Comparison of ENCODE assay signal across 1 cellular context in the genomic region with DNA sequence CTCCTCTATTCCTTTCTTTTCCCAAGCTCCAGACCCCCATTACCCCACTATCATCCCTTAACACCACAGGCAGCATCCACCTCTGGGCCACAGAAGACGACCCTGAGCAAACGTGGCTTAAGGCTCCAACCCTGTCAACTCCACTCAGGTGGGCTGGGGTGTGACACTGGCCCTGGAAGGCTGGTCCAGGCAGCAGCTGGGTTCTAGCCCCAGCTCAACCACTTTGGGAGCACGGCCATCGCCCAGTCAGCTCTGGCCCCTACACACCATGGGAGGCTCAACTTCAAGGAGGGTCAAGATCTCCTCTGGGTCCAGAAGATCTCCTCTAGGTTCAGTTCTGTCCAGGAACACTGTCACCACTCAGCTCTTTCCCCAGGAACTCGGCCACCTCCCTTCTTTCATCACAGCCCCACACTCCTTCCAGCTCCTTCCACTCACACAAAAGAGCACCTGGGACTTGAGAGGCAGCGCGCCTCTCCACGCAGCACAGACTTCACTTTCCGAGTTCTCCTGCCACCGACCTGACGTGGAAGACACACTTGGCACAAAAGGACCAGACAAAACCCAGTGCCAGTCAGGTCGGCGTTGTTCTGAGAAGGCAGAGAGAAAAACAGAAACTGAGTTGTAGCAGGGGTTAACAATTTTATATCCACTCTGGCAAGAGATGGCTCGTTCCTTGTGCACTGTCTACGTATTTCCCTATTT.
TF ChIP-seq lines count a peak whose summit lies in the region.

No MANE protein-coding gene starts in this region.

TF ChIP-seq in GM23338, 12 proteins besides CTCF, POLR2A, EP300 and RAD21 (continued from another document):
- TF ChIP-seq, protein P1, sequence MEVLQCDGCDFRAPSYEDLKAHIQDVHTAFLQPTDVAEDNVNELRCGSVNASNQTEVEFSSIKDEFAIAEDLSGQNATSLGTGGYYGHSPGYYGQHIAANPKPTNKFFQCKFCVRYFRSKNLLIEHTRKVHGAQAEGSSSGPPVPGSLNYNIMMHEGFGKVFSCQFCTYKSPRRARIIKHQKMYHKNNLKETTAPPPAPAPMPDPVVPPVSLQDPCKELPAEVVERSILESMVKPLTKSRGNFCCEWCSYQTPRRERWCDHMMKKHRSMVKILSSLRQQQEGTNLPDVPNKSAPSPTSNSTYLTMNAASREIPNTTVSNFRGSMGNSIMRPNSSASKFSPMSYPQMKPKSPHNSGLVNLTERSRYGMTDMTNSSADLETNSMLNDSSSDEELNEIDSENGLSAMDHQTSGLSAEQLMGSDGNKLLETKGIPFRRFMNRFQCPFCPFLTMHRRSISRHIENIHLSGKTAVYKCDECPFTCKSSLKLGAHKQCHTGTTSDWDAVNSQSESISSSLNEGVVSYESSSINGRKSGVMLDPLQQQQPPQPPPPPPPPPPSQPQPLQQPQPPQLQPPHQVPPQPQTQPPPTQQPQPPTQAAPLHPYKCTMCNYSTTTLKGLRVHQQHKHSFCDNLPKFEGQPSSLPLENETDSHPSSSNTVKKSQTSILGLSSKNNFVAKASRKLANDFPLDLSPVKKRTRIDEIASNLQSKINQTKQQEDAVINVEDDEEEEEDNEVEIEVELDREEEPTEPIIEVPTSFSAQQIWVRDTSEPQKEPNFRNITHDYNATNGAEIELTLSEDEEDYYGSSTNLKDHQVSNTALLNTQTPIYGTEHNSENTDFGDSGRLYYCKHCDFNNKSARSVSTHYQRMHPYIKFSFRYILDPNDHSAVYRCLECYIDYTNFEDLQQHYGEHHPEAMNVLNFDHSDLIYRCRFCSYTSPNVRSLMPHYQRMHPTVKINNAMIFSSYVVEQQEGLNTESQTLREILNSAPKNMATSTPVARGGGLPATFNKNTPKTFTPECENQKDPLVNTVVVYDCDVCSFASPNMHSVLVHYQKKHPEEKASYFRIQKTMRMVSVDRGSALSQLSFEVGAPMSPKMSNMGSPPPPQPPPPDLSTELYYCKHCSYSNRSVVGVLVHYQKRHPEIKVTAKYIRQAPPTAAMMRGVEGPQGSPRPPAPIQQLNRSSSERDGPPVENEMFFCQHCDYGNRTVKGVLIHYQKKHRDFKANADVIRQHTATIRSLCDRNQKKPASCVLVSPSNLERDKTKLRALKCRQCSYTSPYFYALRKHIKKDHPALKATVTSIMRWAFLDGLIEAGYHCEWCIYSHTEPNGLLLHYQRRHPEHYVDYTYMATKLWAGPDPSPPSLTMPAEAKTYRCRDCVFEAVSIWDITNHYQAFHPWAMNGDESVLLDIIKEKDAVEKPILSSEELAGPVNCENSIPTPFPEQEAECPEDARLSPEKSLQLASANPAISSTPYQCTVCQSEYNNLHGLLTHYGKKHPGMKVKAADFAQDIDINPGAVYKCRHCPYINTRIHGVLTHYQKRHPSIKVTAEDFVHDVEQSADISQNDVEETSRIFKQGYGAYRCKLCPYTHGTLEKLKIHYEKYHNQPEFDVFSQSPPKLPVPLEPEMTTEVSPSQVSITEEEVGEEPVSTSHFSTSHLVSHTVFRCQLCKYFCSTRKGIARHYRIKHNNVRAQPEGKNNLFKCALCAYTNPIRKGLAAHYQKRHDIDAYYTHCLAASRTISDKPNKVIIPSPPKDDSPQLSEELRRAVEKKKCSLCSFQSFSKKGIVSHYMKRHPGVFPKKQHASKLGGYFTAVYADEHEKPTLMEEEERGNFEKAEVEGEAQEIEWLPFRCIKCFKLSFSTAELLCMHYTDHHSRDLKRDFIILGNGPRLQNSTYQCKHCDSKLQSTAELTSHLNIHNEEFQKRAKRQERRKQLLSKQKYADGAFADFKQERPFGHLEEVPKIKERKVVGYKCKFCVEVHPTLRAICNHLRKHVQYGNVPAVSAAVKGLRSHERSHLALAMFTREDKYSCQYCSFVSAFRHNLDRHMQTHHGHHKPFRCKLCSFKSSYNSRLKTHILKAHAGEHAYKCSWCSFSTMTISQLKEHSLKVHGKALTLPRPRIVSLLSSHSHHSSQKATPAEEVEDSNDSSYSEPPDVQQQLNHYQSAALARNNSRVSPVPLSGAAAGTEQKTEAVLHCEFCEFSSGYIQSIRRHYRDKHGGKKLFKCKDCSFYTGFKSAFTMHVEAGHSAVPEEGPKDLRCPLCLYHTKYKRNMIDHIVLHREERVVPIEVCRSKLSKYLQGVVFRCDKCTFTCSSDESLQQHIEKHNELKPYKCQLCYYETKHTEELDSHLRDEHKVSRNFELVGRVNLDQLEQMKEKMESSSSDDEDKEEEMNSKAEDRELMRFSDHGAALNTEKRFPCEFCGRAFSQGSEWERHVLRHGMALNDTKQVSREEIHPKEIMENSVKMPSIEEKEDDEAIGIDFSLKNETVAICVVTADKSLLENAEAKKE (CRISPR knock-in tag; IDR thresholded peaks at IDR 0.05) = no peak
- TF ChIP-seq STAT1 (IDR thresholded peaks at IDR 0.05; ENCODE audit: unreplicated experiment) = no peak
- TF ChIP-seq EZH2phosphoT487 (IDR thresholded peaks at IDR 0.05; ENCODE audit: unreplicated experiment) = no peak
- no peak for TF ChIP-seq ZNF114 (CRISPR knock-in tag; IDR thresholded peaks at IDR 0.05)
- TF ChIP-seq POLR2AphosphoS5 (IDR thresholded peaks at IDR 0.05; ENCODE audit: low read depth) = no peak; the same call in 1 of the 2 replicates
- TF ChIP-seq EZH2 (IDR thresholded peaks at IDR 0.05; ENCODE audit: low read depth, unreplicated experiment) = no peak
- TF ChIP-seq JUNB (IDR thresholded peaks at IDR 0.05; ENCODE audit: unreplicated experiment) = no peak
- TF ChIP-seq, protein P2, sequence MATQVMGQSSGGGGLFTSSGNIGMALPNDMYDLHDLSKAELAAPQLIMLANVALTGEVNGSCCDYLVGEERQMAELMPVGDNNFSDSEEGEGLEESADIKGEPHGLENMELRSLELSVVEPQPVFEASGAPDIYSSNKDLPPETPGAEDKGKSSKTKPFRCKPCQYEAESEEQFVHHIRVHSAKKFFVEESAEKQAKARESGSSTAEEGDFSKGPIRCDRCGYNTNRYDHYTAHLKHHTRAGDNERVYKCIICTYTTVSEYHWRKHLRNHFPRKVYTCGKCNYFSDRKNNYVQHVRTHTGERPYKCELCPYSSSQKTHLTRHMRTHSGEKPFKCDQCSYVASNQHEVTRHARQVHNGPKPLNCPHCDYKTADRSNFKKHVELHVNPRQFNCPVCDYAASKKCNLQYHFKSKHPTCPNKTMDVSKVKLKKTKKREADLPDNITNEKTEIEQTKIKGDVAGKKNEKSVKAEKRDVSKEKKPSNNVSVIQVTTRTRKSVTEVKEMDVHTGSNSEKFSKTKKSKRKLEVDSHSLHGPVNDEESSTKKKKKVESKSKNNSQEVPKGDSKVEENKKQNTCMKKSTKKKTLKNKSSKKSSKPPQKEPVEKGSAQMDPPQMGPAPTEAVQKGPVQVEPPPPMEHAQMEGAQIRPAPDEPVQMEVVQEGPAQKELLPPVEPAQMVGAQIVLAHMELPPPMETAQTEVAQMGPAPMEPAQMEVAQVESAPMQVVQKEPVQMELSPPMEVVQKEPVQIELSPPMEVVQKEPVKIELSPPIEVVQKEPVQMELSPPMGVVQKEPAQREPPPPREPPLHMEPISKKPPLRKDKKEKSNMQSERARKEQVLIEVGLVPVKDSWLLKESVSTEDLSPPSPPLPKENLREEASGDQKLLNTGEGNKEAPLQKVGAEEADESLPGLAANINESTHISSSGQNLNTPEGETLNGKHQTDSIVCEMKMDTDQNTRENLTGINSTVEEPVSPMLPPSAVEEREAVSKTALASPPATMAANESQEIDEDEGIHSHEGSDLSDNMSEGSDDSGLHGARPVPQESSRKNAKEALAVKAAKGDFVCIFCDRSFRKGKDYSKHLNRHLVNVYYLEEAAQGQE (IDR thresholded peaks at IDR 0.05; ENCODE audit: unreplicated experiment) = no peak
- no peak for TF ChIP-seq CREB1 (CRISPR knock-in tag; IDR thresholded peaks at IDR 0.05; ENCODE audit: low read depth)
